In genomic region chr11:33389635-33390034, GRCh38 we compare ENCODE assay signal across 12 cellular contexts. TPM values are rescaled to one million over a fixed set of nuclear protein-coding genes. Genes with fewer than 3 reads are reported as not detected.
DNase-seq lines count a peak whose midpoint lies in the region; ATAC-seq, FAIRE-seq and TF ChIP-seq lines count a peak whose summit lies in the region.
"Had no signal": no experiment of that assay in that cellular context is flagged by ENCODE, and none has a peak within 500 bp of the region (broad histone marks: within the 10 kb centered on the region; RNA-seq: fewer than 3 reads in every experiment).

No MANE protein-coding gene starts in this region.

- H3K9ac ChIP-seq in Karpas-422 (ENCODE audit: low read length) (peak overlapping the region; percentile 20), neural progenitor cell (no peak overlapping the region)

- H3K79me2 ChIP-seq in Karpas-422 (ENCODE audit: low read length) (no peaks in the 10 kb centered on the region), neural progenitor cell (ENCODE audit: low read depth) (no peaks in the 10 kb centered on the region)

- H3K27me3 Mint-ChIP-seq in naive thymus-derived CD8-positive, alpha-beta T cell: peaks cover 2 to 16% (median 11%) of the 10 kb centered on the region in 5 donors
- H3K27me3 Mint-ChIP-seq in neural progenitor cell (ENCODE audit: insufficient read depth, low read depth): peaks cover 2% of the 10 kb centered on the region

- H3K4me2 ChIP-seq in Karpas-422 (ENCODE audit: low read depth, low read length, poor library complexity, severe bottlenecking): peak overlapping the region; percentile 66
- H3K4me2 ChIP-seq in neural progenitor cell: no peak overlapping the region

- POLR2A ChIA-PET in naive thymus-derived CD8-positive, alpha-beta T cell (lab: Charles Lee): no interaction called here

- H3K27me3 ChIP-seq in Karpas-422 (ENCODE audit: low read length) (no peaks in the 10 kb centered on the region), neural progenitor cell (no peaks in the 10 kb centered on the region)

- peak overlapping the region; percentile 27; the same call in 1 of the 2 replicates for H2AFZ ChIP-seq in Karpas-422 (ENCODE audit: low read length)
- H2AFZ ChIP-seq in neural progenitor cell (replicated peaks): no peak overlapping the region

- H4K20me1 ChIP-seq in Karpas-422 (ENCODE audit: insufficient read depth, low read depth, low read length) (no peaks in the 10 kb centered on the region), neural progenitor cell (ENCODE audit: low read depth) (no peaks in the 10 kb centered on the region)

- peak overlapping the region; percentile 42 for H3K4me3 ChIP-seq in Karpas-422 (ENCODE audit: low read length)
- no peak overlapping the region for H3K4me3 ChIP-seq in neural progenitor cell
- H3K4me3 ChIP-seq: mucosa of descending colon had no signal

- peaks cover 0 to 16% (median 0%) of the 10 kb centered on the region in 4 donors for H3K4me1 Mint-ChIP-seq in naive thymus-derived CD8-positive, alpha-beta T cell
- no peaks in the 10 kb centered on the region for H3K4me1 Mint-ChIP-seq in neural progenitor cell

- H3K36me3 ChIP-seq in Karpas-422 (ENCODE audit: insufficient read depth, low read length) (peaks cover 5% of the 10 kb centered on the region; the same call in 1 of the 2 replicates), neural progenitor cell (peaks cover 1% of the 10 kb centered on the region)

- ATAC-seq in GM18498 (IDR thresholded peaks at IDR 0.05; ENCODE audit: unreplicated experiment) (peak; percentile 74), GM19467 (IDR thresholded peaks at IDR 0.05; ENCODE audit: unreplicated experiment) (peak; percentile 59), HG02885 (IDR thresholded peaks at IDR 0.05; ENCODE audit: poor library complexity, unreplicated experiment) (peak; percentile 66)
- no peak for ATAC-seq in naive thymus-derived CD8-positive, alpha-beta T cell
- ATAC-seq: activated CD8-positive, alpha-beta T cell treated with anti-CD3 and anti-CD28 coated beads, Interleukin-2, amount 10 ng/mL, durations not matched to agents 7 days and 5 days; mucosa of descending colon had no signal

- no peak overlapping the region for H3K27ac Mint-ChIP-seq in naive thymus-derived CD8-positive, alpha-beta T cell
- H3K27ac Mint-ChIP-seq in neural progenitor cell: no peak overlapping the region
- H3K27ac Mint-ChIP-seq: activated CD8-positive, alpha-beta T cell treated with anti-CD3 and anti-CD28 coated beads, Interleukin-2, amount 10 ng/mL, durations not matched to agents 7 days and 5 days had no signal

- no peak for TF ChIP-seq CTCF in neural progenitor cell (IDR thresholded peaks at IDR 0.05)

- DNase-seq in Karpas-422 (peak; percentile 42), ureter (ENCODE audit: low spot score) (no peak), RCC 7860 (ENCODE audit: low spot score) (no peak), neural progenitor cell (ENCODE audit: low spot score) (no peak)
- DNase-seq in naive thymus-derived CD8-positive, alpha-beta T cell: no peak
- DNase-seq: activated CD8-positive, alpha-beta T cell treated with anti-CD3 and anti-CD28 coated beads, Interleukin-2, amount 10 ng/mL, durations not matched to agents 7 days and 5 days; mucosa of descending colon had no signal

- no peak overlapping the region for H3K4me3 Mint-ChIP-seq in naive thymus-derived CD8-positive, alpha-beta T cell
- no peak overlapping the region for H3K4me3 Mint-ChIP-seq in neural progenitor cell
- H3K4me3 Mint-ChIP-seq: activated CD8-positive, alpha-beta T cell treated with anti-CD3 and anti-CD28 coated beads, Interleukin-2, amount 10 ng/mL, durations not matched to agents 7 days and 5 days had no signal

- H3K4me1 ChIP-seq in Karpas-422 (ENCODE audit: low read length) (peaks cover 36% of the 10 kb centered on the region), neural progenitor cell (no peaks in the 10 kb centered on the region)

- no peaks in the 10 kb centered on the region for H3F3A ChIP-seq in neural progenitor cell (ENCODE audit: low read depth)

- H3K27ac ChIP-seq in Karpas-422 (ENCODE audit: low read length) (peak overlapping the region; percentile 85), neural progenitor cell (no peak overlapping the region)

- no peaks in the 10 kb centered on the region for H3K9me2 ChIP-seq in Karpas-422 (replicated peaks; ENCODE audit: insufficient read depth, low read length)

- peaks cover 0 to 13% (median 2%) of the 10 kb centered on the region in 9 donors for H3K9me3 Mint-ChIP-seq in naive thymus-derived CD8-positive, alpha-beta T cell
- peaks cover 13% of the 10 kb centered on the region for H3K9me3 Mint-ChIP-seq in neural progenitor cell

- 0 out of 2 replicates have a peak, but pooled peaks cover 4% of the 10 kb centered on the region for H3K9me3 ChIP-seq in Karpas-422 (ENCODE audit: low read length)
- peaks cover 10% of the 10 kb centered on the region for H3K9me3 ChIP-seq in neural progenitor cell (ENCODE audit: low read depth)

- no peak for FAIRE-seq in RCC 7860 (lab: Jason Lieb, UNC)
- FAIRE-seq: colon had no signal

- peaks cover 0 to 4% (median 0%) of the 10 kb centered on the region in 3 donors for H3K36me3 Mint-ChIP-seq in naive thymus-derived CD8-positive, alpha-beta T cell
- H3K36me3 Mint-ChIP-seq in neural progenitor cell: no peaks in the 10 kb centered on the region

RNA-seq across cellular contexts. Expression of gene KIAA1549L, which starts 13.7 kb away (rescaled TPM):
- 1.4 and 3.5 TPM in 2 replicates for total RNA-seq in Karpas-422 (2014; rRNA removed; shearing (Covaris generic); ENCODE audit: low replicate concordance)
- total RNA-seq in naive thymus-derived CD8-positive, alpha-beta T cell: not detected
- polyA plus RNA-seq in naive thymus-derived CD8-positive, alpha-beta T cell: under 1 TPM in 1 of 3 donors, not detected in 2; 0.05 TPM
- total RNA-seq in ureter: 10.1 TPM
- 1.3 and 1.8 TPM in 2 replicates for total RNA-seq in neural progenitor cell (ENCODE audit: low replicate concordance)
- total RNA-seq: activated CD8-positive, alpha-beta T cell treated with anti-CD3 and anti-CD28 coated beads, Interleukin-2, amount 10 ng/mL, durations not matched to agents 7 days and 5 days; T-helper 1 cell treated with Interleukin-12 subunit alpha and Interleukin-12 subunit beta and Interleukin-4 antibody, amounts not matched to agents 30 ng/mL and 1 ng/mL, for 36 hours had no signal

Comparison
In these comparisons a context has a peak if more than half of its experiments do, and no peak if none do; other contexts are left out.
1. ATAC-seq: peak in GM18498 (single experiment), GM19467 (single experiment) and HG02885 (single experiment); none in naive thymus-derived CD8-positive, alpha-beta T cell (0 of 2).